19 cellular contexts compared by ENCODE assay signal in genomic region chr1:228074954-228075730, GRCh38. TPM values are rescaled to one million over a fixed set of nuclear protein-coding genes. Genes with fewer than 3 reads are reported as not detected.
A peak's percentile ranks its signal among the peaks of the same experiment; 100 is the strongest.
DNase-seq lines count a peak whose midpoint lies in the region; ATAC-seq, FAIRE-seq and TF ChIP-seq lines count a peak whose summit lies in the region.
"Had no signal": no experiment of that assay in that cellular context is flagged by ENCODE, and none has a peak within 500 bp of the region (broad histone marks: within the 10 kb centered on the region; RNA-seq: fewer than 3 reads in every experiment).

No MANE protein-coding gene starts in this region.

- no peak overlapping the region for H3K27ac ChIP-seq in HEK293 (ENCODE audit: extremely low read depth, low read depth, low read length)
- H3K27ac ChIP-seq in neuronal stem cell (replicated peaks; ENCODE audit: low read length) = no peak overlapping the region
- H3K27ac ChIP-seq: left lung, right lobe of liver, uterus had no signal

- no peak overlapping the region for H2BK15ac ChIP-seq in neuronal stem cell (ENCODE audit: low read length)

- H3K4me3 Mint-ChIP-seq in CD14-positive monocyte = no peak overlapping the region
- no peak overlapping the region for H3K4me3 Mint-ChIP-seq in activated T-helper 2 cell treated with anti-CD3 and anti-CD28 coated beads, Interferon-gamma antibody, Interleukin-2, Interleukin-4, amounts not matched to agents 10 μg/mL and 5 μg/mL and 100 μg/mL, durations not matched to agents 14 hours and 24 hours and 36 hours (ENCODE audit: low read depth)
- H3K4me3 Mint-ChIP-seq: activated naive CD8-positive, alpha-beta T cell treated with anti-CD3 and anti-CD28 coated beads, Interleukin-2, amount 50 U/mL, for 24 hours; activated T-cell treated with anti-CD3 and anti-CD28 coated beads, Interleukin-2, amount 50 U/mL, for 72 hours had no signal

- DNase-seq in CD14-positive monocyte (ENCODE audit: low spot score) = peak; percentile 38
- DNase-seq in Right ventricle myocardium superior = peak; percentile 45
- no peak for DNase-seq in neuronal stem cell (ENCODE audit: low spot score)
- no peak for DNase-seq in activated T-helper 2 cell treated with anti-CD3 and anti-CD28 coated beads, Interferon-gamma antibody, Interleukin-2, Interleukin-4, amounts not matched to agents 10 μg/mL and 5 μg/mL and 100 μg/mL, durations not matched to agents 14 hours and 24 hours and 36 hours (ENCODE audit: low spot score)
- no peak for DNase-seq in GM12892 (ENCODE audit: insufficient read length)
- DNase-seq: activated naive CD8-positive, alpha-beta T cell treated with anti-CD3 and anti-CD28 coated beads, Interleukin-2, amount 50 U/mL, for 24 hours; activated T-cell treated with anti-CD3 and anti-CD28 coated beads, Interleukin-2, amount 50 U/mL, for 72 hours; AML-193; NCI-H1417 treated with DMSO at 0.1 percent for 48 hours; occipital lobe; right lobe of liver; stimulated activated CD4-positive, alpha-beta T cell treated with anti-CD3 and anti-CD28 coated beads, Interleukin-1b, Interleukin-23, amount 100 ng/mL, for 48 hours had no signal

- no peak for FAIRE-seq in GM12892 (lab: Jason Lieb, UNC)
- FAIRE-seq: bronchial epithelial cell, frontal cortex, HTR-8/SVneo had no signal

- no peak for TF ChIP-seq POLR2A in GM12892 (IDR thresholded peaks at IDR 0.05; ENCODE audit: low read depth, low read length)

- peaks cover 3% of the 10 kb centered on the region for H3K79me1 ChIP-seq in neuronal stem cell (ENCODE audit: low read depth, low read length)

- ATAC-seq in Right ventricle myocardium superior (ENCODE audit: poor library complexity) (no peak), GM19463 (IDR thresholded peaks at IDR 0.05; ENCODE audit: unreplicated experiment) (no peak)
- ATAC-seq: activated naive CD8-positive, alpha-beta T cell treated with anti-CD3 and anti-CD28 coated beads, Interleukin-2, amount 50 U/mL, for 24 hours; activated T-cell treated with anti-CD3 and anti-CD28 coated beads, Interleukin-2, amount 50 U/mL, for 72 hours; left lung had no signal

- no peak overlapping the region for H2AFZ ChIP-seq in neuronal stem cell (ENCODE audit: low read length)

- H3K9me3 ChIP-seq in HEK293 (ENCODE audit: control insufficient read depth, insufficient read depth, low read depth, low read length) (no peaks in the 10 kb centered on the region), neuronal stem cell (replicated peaks in 1 of 2; ENCODE audit: control insufficient read depth in 2 of 2, insufficient read depth in 1 of 2, low read depth in 1 of 2, low read length in 2 of 2) (peaks cover 0 to 3% of the 10 kb centered on the region in 2 donors)
- H3K9me3 ChIP-seq: left lung, right lobe of liver, uterus had no signal

- CTCF ChIA-PET in HEK293 (lab: Yijun Ruan, JAX) = interaction anchor here (1.9 to 2.4 kb wide), 2 partner anchors 71 to 76 kb away, joined by 16 to 27 read pairs; no protein-coding TSS in a partner anchor

- H3K4me1 ChIP-seq in HEK293 (ENCODE audit: control insufficient read depth, insufficient read depth, low read length) = no peaks in the 10 kb centered on the region
- H3K4me1 ChIP-seq in neuronal stem cell (ENCODE audit: control insufficient read depth in 2 of 2, insufficient read depth in 1 of 2, low read depth in 1 of 2, low read length in 2 of 2) = peaks cover 0 to 12% of the 10 kb centered on the region in 2 donors
- H3K4me1 ChIP-seq: left lung, right lobe of liver, uterus had no signal

- H3K4me2 ChIP-seq in neuronal stem cell (ENCODE audit: insufficient read depth, low read length, poor library complexity, severe bottlenecking) = no peak overlapping the region

- H4K8ac ChIP-seq in neuronal stem cell (ENCODE audit: low read depth, low read length) = no peak overlapping the region

- POLR2A ChIA-PET in HEK293 (lab: Yijun Ruan, JAX) = interaction anchor here (0.8 to 1.2 kb wide), 2 partner anchors 13 to 29 kb away, joined by 3 read pairs; no protein-coding TSS in a partner anchor

- H3K27me3 Mint-ChIP-seq in CD14-positive monocyte (ENCODE audit: low read depth in 3 of 3) = peaks cover 10 to 28% (median 14%) of the 10 kb centered on the region in 3 donors
- no peaks in the 10 kb centered on the region for H3K27me3 Mint-ChIP-seq in activated T-helper 2 cell treated with anti-CD3 and anti-CD28 coated beads, Interferon-gamma antibody, Interleukin-2, Interleukin-4, amounts not matched to agents 10 μg/mL and 5 μg/mL and 100 μg/mL, durations not matched to agents 14 hours and 24 hours and 36 hours (ENCODE audit: low read depth)
- H3K27me3 Mint-ChIP-seq: activated naive CD8-positive, alpha-beta T cell treated with anti-CD3 and anti-CD28 coated beads, Interleukin-2, amount 50 U/mL, for 24 hours had no signal

- no peak overlapping the region for H3K4ac ChIP-seq in neuronal stem cell (ENCODE audit: low read length)

- no peak overlapping the region for H2BK120ac ChIP-seq in neuronal stem cell (ENCODE audit: low read depth, low read length)

- H3K27ac Mint-ChIP-seq in CD14-positive monocyte = no peak overlapping the region
- no peak overlapping the region for H3K27ac Mint-ChIP-seq in activated T-helper 2 cell treated with anti-CD3 and anti-CD28 coated beads, Interferon-gamma antibody, Interleukin-2, Interleukin-4, amounts not matched to agents 10 μg/mL and 5 μg/mL and 100 μg/mL, durations not matched to agents 14 hours and 24 hours and 36 hours
- H3K27ac Mint-ChIP-seq: activated naive CD8-positive, alpha-beta T cell treated with anti-CD3 and anti-CD28 coated beads, Interleukin-2, amount 50 U/mL, for 24 hours; activated T-cell treated with anti-CD3 and anti-CD28 coated beads, Interleukin-2, amount 50 U/mL, for 72 hours had no signal

- peaks cover 0 to 3% of the 10 kb centered on the region in 2 experiments; a peak in 1 of 3 replicates for H3K36me3 ChIP-seq in HEK293 (ENCODE audit: control insufficient read depth in 2 of 2, insufficient read depth in 1 of 2, low read length in 2 of 2)
- no peaks in the 10 kb centered on the region for H3K36me3 ChIP-seq in neuronal stem cell (replicated peaks in 1 of 2; ENCODE audit: control insufficient read depth in 2 of 2, insufficient read depth in 2 of 2, low read length in 2 of 2)
- H3K36me3 ChIP-seq: left lung, right lobe of liver, uterus had no signal

- peaks cover 8% of the 10 kb centered on the region for H3K4me1 Mint-ChIP-seq in CD14-positive monocyte
- H3K4me1 Mint-ChIP-seq in activated T-helper 2 cell treated with anti-CD3 and anti-CD28 coated beads, Interferon-gamma antibody, Interleukin-2, Interleukin-4, amounts not matched to agents 10 μg/mL and 5 μg/mL and 100 μg/mL, durations not matched to agents 14 hours and 24 hours and 36 hours (ENCODE audit: low read depth) = peaks cover 8% of the 10 kb centered on the region

- peak overlapping the region; percentile 51 for H3K18ac ChIP-seq in neuronal stem cell (ENCODE audit: low read length)

- H3K9ac ChIP-seq in neuronal stem cell (ENCODE audit: low read depth, low read length, poor library complexity) = peak overlapping the region; percentile 63

- H2AK5ac ChIP-seq in neuronal stem cell (ENCODE audit: low read depth, low read length) = peak overlapping the region; percentile 82

- no peak overlapping the region for H4K91ac ChIP-seq in neuronal stem cell (ENCODE audit: low read depth, low read length, poor library complexity)

- H2BK12ac ChIP-seq in neuronal stem cell (ENCODE audit: low read length) = no peak overlapping the region

- no peak overlapping the region for H2BK5ac ChIP-seq in neuronal stem cell (ENCODE audit: low read length)

- peaks cover 0 to 2% (median 0%) of the 10 kb centered on the region in 7 donors for H3K9me3 Mint-ChIP-seq in CD14-positive monocyte
- H3K9me3 Mint-ChIP-seq in activated T-helper 2 cell treated with anti-CD3 and anti-CD28 coated beads, Interferon-gamma antibody, Interleukin-2, Interleukin-4, amounts not matched to agents 10 μg/mL and 5 μg/mL and 100 μg/mL, durations not matched to agents 14 hours and 24 hours and 36 hours = no peaks in the 10 kb centered on the region
- H3K9me3 Mint-ChIP-seq: activated naive CD8-positive, alpha-beta T cell treated with anti-CD3 and anti-CD28 coated beads, Interleukin-2, amount 50 U/mL, for 24 hours; activated T-cell treated with anti-CD3 and anti-CD28 coated beads, Interleukin-2, amount 50 U/mL, for 72 hours had no signal

- no peak overlapping the region for H3K14ac ChIP-seq in neuronal stem cell (ENCODE audit: low read length)

- peaks cover 0 to 27% (median 24%) of the 10 kb centered on the region in 3 experiments for H3K27me3 ChIP-seq in neuronal stem cell (ENCODE audit: control insufficient read depth in 3 of 3, insufficient read depth in 3 of 3, low read depth in 1 of 3, low read length in 3 of 3)
- H3K27me3 ChIP-seq: right lobe of liver, uterus had no signal

- no CpG with 5 or more reads among the region's 18 CpGs for WGBS in neuronal stem cell (ENCODE audit: extremely low coverage in 2 of 2, insufficient read length in 2 of 2, insufficient replicate concordance in 1 of 2), 2 donors

- H3K4me3 ChIP-seq in HEK293 (ENCODE audit: low read depth, low read length) = no peak overlapping the region
- H3K4me3 ChIP-seq in neuronal stem cell (ENCODE audit: low read length in 2 of 2) = no peak overlapping the region
- H3K4me3 ChIP-seq: left lung, right lobe of liver, uterus had no signal

- H3K36me3 Mint-ChIP-seq in CD14-positive monocyte = no peaks in the 10 kb centered on the region
- no peaks in the 10 kb centered on the region for H3K36me3 Mint-ChIP-seq in activated T-helper 2 cell treated with anti-CD3 and anti-CD28 coated beads, Interferon-gamma antibody, Interleukin-2, Interleukin-4, amounts not matched to agents 10 μg/mL and 5 μg/mL and 100 μg/mL, durations not matched to agents 14 hours and 24 hours and 36 hours (ENCODE audit: low read depth)

- intact Hi-C loops in CD14-positive monocyte (cut with micrococcal nuclease) (loop anchor here in 1 of 2 donors (5.0 kb wide), 1 partner anchor 47 kb away; no protein-coding TSS in a partner anchor), Right ventricle myocardium superior (cut with DNase I) (no loop called here)
- intact Hi-C loops in activated T-helper 2 cell treated with anti-CD3 and anti-CD28 coated beads, Interferon-gamma antibody, Interleukin-2, Interleukin-4, amounts not matched to agents 10 μg/mL and 5 μg/mL and 100 μg/mL, durations not matched to agents 14 hours and 24 hours and 36 hours (cut with micrococcal nuclease) = no loop called here

- no peak overlapping the region for H3K23ac ChIP-seq in neuronal stem cell (ENCODE audit: low read depth, low read length, poor library complexity)

- no peak for TF ChIP-seq CTCF in CD14-positive monocyte (IDR thresholded peaks at IDR 0.05)
- TF ChIP-seq CTCF in HEK293 (tag by site-specific recombination; IDR thresholded peaks at IDR 0.05) = no peak

RNA-seq across cellular contexts. Expression of gene ARF1, which starts 7.4 kb away (rescaled TPM):
- polyA plus RNA-seq in CD14-positive monocyte = 100 to 1,000 TPM; 580 to 603 TPM
- total RNA-seq in Right ventricle myocardium superior = 251 TPM
- polyA plus RNA-seq in neuronal stem cell (2013, experiment 1 of 2) = 267 TPM
- polyA plus RNA-seq in neuronal stem cell (2013, experiment 2 of 2) = 266 TPM
- 409 and 410 TPM in 2 replicates for total RNA-seq in activated T-helper 2 cell treated with anti-CD3 and anti-CD28 coated beads, Interferon-gamma antibody, Interleukin-2, Interleukin-4, amounts not matched to agents 10 μg/mL and 5 μg/mL and 100 μg/mL, durations not matched to agents 14 hours and 24 hours and 36 hours
- 187 TPM for polyA plus RNA-seq in GM12892 (2012; ENCODE audit: missing spikeins)

RNA-seq across cellular contexts. Expression of gene C1orf35, which starts 28.0 kb away (rescaled TPM):
- polyA plus RNA-seq in CD14-positive monocyte = 10 to 100 TPM in 1 of 2 donors, 1 to 10 TPM in 1; 6.9 to 10.6 TPM
- 7.3 TPM for total RNA-seq in Right ventricle myocardium superior
- 28.9 TPM for polyA plus RNA-seq in neuronal stem cell (2013, experiment 1 of 2)
- polyA plus RNA-seq in neuronal stem cell (2013, experiment 2 of 2) = 28.4 TPM
- total RNA-seq in activated T-helper 2 cell treated with anti-CD3 and anti-CD28 coated beads, Interferon-gamma antibody, Interleukin-2, Interleukin-4, amounts not matched to agents 10 μg/mL and 5 μg/mL and 100 μg/mL, durations not matched to agents 14 hours and 24 hours and 36 hours = 23.9 and 24.5 TPM in 2 replicates
- polyA plus RNA-seq in GM12892 (2012; ENCODE audit: missing spikeins) = 8.8 TPM

RNA-seq across cellular contexts. Expression of gene MRPL55, which starts 34.0 kb away (rescaled TPM):
- polyA plus RNA-seq in CD14-positive monocyte = 100 to 1,000 TPM in 1 of 2 donors, 10 to 100 TPM in 1; 99.8 to 104 TPM
- 65.6 TPM for total RNA-seq in Right ventricle myocardium superior
- 69.3 TPM for polyA plus RNA-seq in neuronal stem cell (2013, experiment 1 of 2)
- polyA plus RNA-seq in neuronal stem cell (2013, experiment 2 of 2) = 63.2 TPM
- 47.3 and 53.6 TPM in 2 replicates for total RNA-seq in activated T-helper 2 cell treated with anti-CD3 and anti-CD28 coated beads, Interferon-gamma antibody, Interleukin-2, Interleukin-4, amounts not matched to agents 10 μg/mL and 5 μg/mL and 100 μg/mL, durations not matched to agents 14 hours and 24 hours and 36 hours
- polyA plus RNA-seq in GM12892 (2012; ENCODE audit: missing spikeins) = 25.4 TPM

Comparison
In these comparisons a context has a peak if more than half of its experiments do, and no peak if none do; other contexts are left out.
1. DNase-seq: peak in CD14-positive monocyte (single experiment) and Right ventricle myocardium superior (single experiment); none in neuronal stem cell (single experiment), activated T-helper 2 cell treated with anti-CD3 and anti-CD28 coated beads, Interferon-gamma antibody, Interleukin-2, Interleukin-4, amounts not matched to agents 10 μg/mL and 5 μg/mL and 100 μg/mL, durations not matched to agents 14 hours and 24 hours and 36 hours (single experiment) and GM12892 (single experiment).